11 cellular contexts compared by ENCODE assay signal in genomic region chr6:49410564-49410963, GRCh38. TPM values are rescaled to one million over a fixed set of nuclear protein-coding genes. Genes with fewer than 3 reads are reported as not detected.
A peak's percentile ranks its signal among the peaks of the same experiment; 100 is the strongest.
DNase-seq lines count a peak whose midpoint lies in the region; ATAC-seq and TF ChIP-seq lines count a peak whose summit lies in the region.
"Had no signal": no experiment of that assay in that cellular context is flagged by ENCODE, and none has a peak within 500 bp of the region (broad histone marks: within the 10 kb centered on the region; RNA-seq: fewer than 3 reads in every experiment).

No MANE protein-coding gene starts in this region.

- H3K9ac ChIP-seq in OCI-LY3 (ENCODE audit: low read length): no peak overlapping the region
- H3K9ac ChIP-seq: BLaER1 had no signal

- TF ChIP-seq POLR2A in spleen (IDR thresholded peaks at IDR 0.05): no peak
- no peak for TF ChIP-seq POLR2A in prostate gland (IDR thresholded peaks at IDR 0.05)

- no peak for TF ChIP-seq CTCF in OCI-LY3 (IDR thresholded peaks at IDR 0.05; ENCODE audit: low read depth, low read length)
- TF ChIP-seq CTCF in foreskin keratinocyte (conservative IDR thresholded peaks at IDR 0.05): no peak
- TF ChIP-seq CTCF in spleen (IDR thresholded peaks at IDR 0.05 in 8 of 11, conservative IDR thresholded peaks at IDR 0.05 in 3 of 11): no peak
- no peak for TF ChIP-seq CTCF in prostate gland (IDR thresholded peaks at IDR 0.05)

- peak overlapping the region; percentile 55; the same call in 1 of the 2 replicates for H3K4me2 ChIP-seq in OCI-LY3 (ENCODE audit: low read length)
- H3K4me2 ChIP-seq: BLaER1 had no signal

- 76 to 88% (median 78%) methylated on average over 3 of the region's 3 CpGs for WGBS in spleen, 5 donors
- WGBS in prostate gland: 34% methylated on average over 3 of the region's 3 CpGs

- intact Hi-C loops in spleen (cut with DNase I; ENCODE audit: low total_unique reads) (no loop called here), prostate gland (cut with DNase I) (loop anchor here (5.0 kb wide), 1 partner anchor 1623 kb away; no protein-coding TSS in a partner anchor)

- H3K27me3 ChIP-seq in OCI-LY3 (ENCODE audit: low read depth, low read length) (no peaks in the 10 kb centered on the region), foreskin keratinocyte (no peaks in the 10 kb centered on the region), spleen (replicated peaks in 1 of 7) (no peaks in the 10 kb centered on the region), prostate gland (replicated peaks; ENCODE audit: insufficient read depth) (no peaks in the 10 kb centered on the region)
- H3K27me3 ChIP-seq: BLaER1 had no signal

- no peaks in the 10 kb centered on the region for H4K20me1 ChIP-seq in OCI-LY3 (ENCODE audit: insufficient read depth, low read length)
- H4K20me1 ChIP-seq: BLaER1 had no signal

- H3K79me2 ChIP-seq in OCI-LY3 (ENCODE audit: low read length): no peaks in the 10 kb centered on the region

- no peak overlapping the region for H3K27ac ChIP-seq in OCI-LY3 (ENCODE audit: low read length)
- H3K27ac ChIP-seq in foreskin keratinocyte: peak overlapping the region; percentile 4
- H3K27ac ChIP-seq in spleen: no peak overlapping the region
- H3K27ac ChIP-seq in prostate gland: no peak overlapping the region
- H3K27ac ChIP-seq: BLaER1, RWPE1, SJSA1 had no signal

- H2AFZ ChIP-seq in OCI-LY3 (ENCODE audit: low read depth, low read length): no peak overlapping the region

- DNase-seq in A172 (ENCODE audit: low spot score) (peak; percentile 14), ELR (ENCODE audit: low read depth) (peak; percentile 9), foreskin keratinocyte (no peak), activated gamma-delta T cell (lab: John Stamatoyannopoulos, UW) (no peak), spleen (no peak), prostate gland (ENCODE audit: low spot score) (no peak)

- peaks cover 5% of the 10 kb centered on the region for H3K4me1 ChIP-seq in OCI-LY3 (ENCODE audit: low read length)
- H3K4me1 ChIP-seq in foreskin keratinocyte: peaks cover 4% of the 10 kb centered on the region
- H3K4me1 ChIP-seq in spleen: no peaks in the 10 kb centered on the region
- H3K4me1 ChIP-seq in prostate gland (replicated peaks): no peaks in the 10 kb centered on the region
- H3K4me1 ChIP-seq: BLaER1, SJSA1 had no signal

- ATAC-seq in foreskin keratinocyte: no peak
- no peak for ATAC-seq in HG02981 (IDR thresholded peaks at IDR 0.05; ENCODE audit: unreplicated experiment)

- H3K36me3 ChIP-seq in OCI-LY3 (replicated peaks; ENCODE audit: low read depth, low read length) (no peaks in the 10 kb centered on the region), spleen (no peaks in the 10 kb centered on the region), prostate gland (no peaks in the 10 kb centered on the region)
- H3K36me3 ChIP-seq: BLaER1, SJSA1 had no signal

- H3K4me3 ChIP-seq in OCI-LY3 (ENCODE audit: low read length) (no peak overlapping the region), spleen (no peak overlapping the region), prostate gland (no peak overlapping the region)
- H3K4me3 ChIP-seq: BLaER1, SJSA1 had no signal

- H3K9me3 ChIP-seq in OCI-LY3 (ENCODE audit: insufficient read depth, low read length) (peaks cover 5% of the 10 kb centered on the region; the same call in 1 of the 2 replicates), spleen (no peaks in the 10 kb centered on the region), prostate gland (no peaks in the 10 kb centered on the region)
- H3K9me3 ChIP-seq: BLaER1, SJSA1 had no signal

RNA-seq across cellular contexts. Expression of gene MMUT, which starts 52.5 kb away (rescaled TPM):
- total RNA-seq in A172 (2014; rRNA removed; shearing (Covaris generic)): 9.0 and 10.1 TPM in 2 replicates
- 13.7 and 16.2 TPM in 2 replicates for total RNA-seq in foreskin keratinocyte
- polyA plus RNA-seq in foreskin keratinocyte: 6.2 and 8.6 TPM in 2 replicates
- total RNA-seq in spleen: 10 to 100 TPM in 5 of 7 donors, 1 to 10 TPM in 2; 9.5 to 16.6 (median 13.4) TPM
- polyA plus RNA-seq in spleen: 1 to 10 TPM; 6.2 to 7.4 (median 6.5) TPM
- total RNA-seq in prostate gland: 10 to 100 TPM; 13.7 to 23.9 TPM

RNA-seq across cellular contexts. Expression of gene CENPQ, which starts 52.6 kb away (rescaled TPM):
- total RNA-seq in A172 (2014; rRNA removed; shearing (Covaris generic)): 26.0 and 32.8 TPM in 2 replicates
- total RNA-seq in foreskin keratinocyte (12.2 and 17.4 TPM in 2 replicates), spleen (1 to 10 TPM; 3.8 to 8.4 (median 5.3) TPM), prostate gland (1 to 10 TPM; 3.5 to 3.8 TPM)
- polyA plus RNA-seq in foreskin keratinocyte (8.9 and 11.3 TPM in 2 replicates), spleen (1 to 10 TPM; 4.9 to 9.6 (median 7.5) TPM)

Comparison
In these comparisons a context has a peak if more than half of its experiments do, and no peak if none do; other contexts are left out.
1. DNase-seq: peak in A172 (single experiment) and ELR (single experiment); none in foreskin keratinocyte (0 of 2), activated gamma-delta T cell (single experiment), spleen (single experiment) and prostate gland (single experiment).